ENCODE assay signal across 1 cellular context in genomic region chr22:50447576-50448551, GRCh38.
TF ChIP-seq lines count a peak whose summit lies in the region.

No MANE protein-coding gene starts in this region.

TF ChIP-seq in HCT116, 20 proteins besides CTCF, POLR2A, EP300 and RAD21 (continued from another document):
- 0 out of 2 replicates have a peak, but pooled peaks have one; percentile 16 for TF ChIP-seq POLR2AphosphoS5 (IDR thresholded peaks at IDR 0.05; ENCODE audit: low read depth, low read length)
